ENCODE assay signal across 8 cellular contexts in the genomic region with DNA sequence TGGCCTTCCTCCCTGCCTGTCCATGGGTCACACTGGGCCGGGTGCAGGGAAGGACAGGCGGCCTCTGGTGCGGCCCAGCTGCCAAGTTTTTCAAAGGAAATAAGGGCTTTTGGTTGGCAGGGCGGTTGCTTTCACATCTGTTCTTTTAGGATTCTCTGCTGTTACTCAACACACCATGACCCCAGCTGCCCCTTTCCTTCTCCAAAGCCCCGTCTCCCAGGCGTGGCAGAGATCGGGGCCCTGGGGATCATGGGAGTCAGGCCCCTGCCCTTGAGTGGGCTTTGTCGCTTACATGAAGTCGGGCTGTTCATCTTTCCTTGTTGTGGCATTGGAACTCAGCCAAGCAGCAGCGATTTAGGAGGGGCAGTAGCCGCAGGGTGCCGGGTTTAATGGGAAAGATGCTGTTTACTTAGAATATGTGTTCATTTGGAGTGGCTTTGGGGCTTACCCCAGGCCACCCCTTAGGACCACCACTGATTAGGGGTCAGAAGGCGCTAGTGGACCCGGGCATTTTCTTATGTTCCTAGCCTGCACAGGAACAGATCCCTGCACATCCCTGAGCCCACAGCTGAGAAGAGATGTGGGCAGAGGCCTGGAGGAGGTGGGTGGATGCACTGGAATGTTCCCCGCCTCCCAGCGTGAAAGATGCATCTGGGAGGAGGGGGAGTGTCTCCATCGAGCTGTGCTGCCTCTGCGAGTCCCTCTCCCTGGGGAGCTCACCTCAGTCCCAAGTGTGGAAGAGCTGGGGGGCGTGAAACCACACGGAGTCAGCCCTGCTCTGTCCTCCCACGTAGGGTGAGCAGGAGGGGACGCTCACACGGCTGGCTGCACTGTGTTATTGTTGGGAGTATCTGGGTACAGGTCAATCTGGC. TPM values are rescaled to one million over a fixed set of nuclear protein-coding genes. Genes with fewer than 3 reads are reported as not detected.
A peak's percentile ranks its signal among the peaks of the same experiment; 100 is the strongest.
DNase-seq lines count a peak whose midpoint lies in the region; ATAC-seq, FAIRE-seq and TF ChIP-seq lines count a peak whose summit lies in the region.

No MANE protein-coding gene starts in this region.

- TF ChIP-seq CTCF in gastroesophageal sphincter (IDR thresholded peaks at IDR 0.05) = no peak

- H4K20me1 ChIP-seq in GM23248 (ENCODE audit: insufficient read depth) = no peaks in the 10 kb centered on the region

- H3K27ac ChIP-seq in GM23248 = peak overlapping the region; percentile 50
- peak overlapping the region in 3 of 4 donors; percentile 31 to 61 (median 41) for H3K27ac ChIP-seq in gastroesophageal sphincter

- H3K27me3 ChIP-seq in GM23248 (replicated peaks; ENCODE audit: insufficient read depth) = no peaks in the 10 kb centered on the region
- no peaks in the 10 kb centered on the region for H3K27me3 ChIP-seq in gastroesophageal sphincter

- intact Hi-C loops in sciatic nerve (cut with DNase I) = no loop called here

- H3K9me3 ChIP-seq in GM23248 (ENCODE audit: low read depth) (no peaks in the 10 kb centered on the region), gastroesophageal sphincter (no peaks in the 10 kb centered on the region)

- ATAC-seq in gastroesophageal sphincter = peak; percentile 83
- peak; percentile 90 for ATAC-seq in sciatic nerve
- no peak for ATAC-seq in GM19035 (IDR thresholded peaks at IDR 0.05; ENCODE audit: unreplicated experiment)

- TF ChIP-seq EP300 in gastroesophageal sphincter (IDR thresholded peaks at IDR 0.05) = no peak

- H3K4me3 ChIP-seq in GM23248 (peak overlapping the region; percentile 30), gastroesophageal sphincter (no peak overlapping the region)

- in situ Hi-C loops in GM23248 (cut with MboI) = no loop called here

- H3K4me2 ChIP-seq in GM23248 (ENCODE audit: unreplicated experiment) = peak overlapping the region; percentile 60

- H3K79me2 ChIP-seq in GM23248 (ENCODE audit: insufficient read depth) = peaks cover 36% of the 10 kb centered on the region

- no peak for FAIRE-seq in RCC 7860 (lab: Jason Lieb, UNC)

- H3K4me1 ChIP-seq in GM23248 (ENCODE audit: insufficient read depth) (peaks cover 22% of the 10 kb centered on the region), gastroesophageal sphincter (peaks cover 0 to 35% (median 7%) of the 10 kb centered on the region in 3 donors)

- H3K36me3 ChIP-seq in GM23248 (ENCODE audit: low read depth) (no peaks in the 10 kb centered on the region), gastroesophageal sphincter (no peaks in the 10 kb centered on the region)

- TF ChIP-seq POLR2A in gastroesophageal sphincter (IDR thresholded peaks at IDR 0.05) = no peak

- H3K9ac ChIP-seq in GM23248 = peak overlapping the region; percentile 51

- H3K9me2 ChIP-seq in GM23248 (ENCODE audit: insufficient read depth) = no peaks in the 10 kb centered on the region

- DNase-seq in GM23248 = peak; percentile 74
- DNase-seq in NCI-H82 treated with DMSO at 0.1 percent for 48 hours (lab: John Stamatoyannopoulos, UW; ENCODE audit: unreplicated experiment) = peak; percentile 80
- peak; percentile 66 for DNase-seq in sciatic nerve (ENCODE audit: low spot score)
- DNase-seq in RCC 7860 (ENCODE audit: low spot score) = no peak
- no peak for DNase-seq in NCI-H1930 (lab: John Stamatoyannopoulos, UW)
- DNase-seq in stimulated activated CD4-positive, alpha-beta T cell treated with anti-CD3 and anti-CD28 coated beads, Interleukin-4, amount 100 ng/mL, for 1 hour = no peak

- peak overlapping the region; percentile 20 for H2AFZ ChIP-seq in GM23248

- 28 to 30% methylated on average over 23 of the region's 23 CpGs for WGBS in GM23248 (ENCODE audit: low coverage in 1 of 2, low lambda C conversion rate in 2 of 2, missing lambda C conversion rate in 2 of 2), 2 experiments
- WGBS in gastroesophageal sphincter (ENCODE audit: low coverage in 1 of 2), 2 donors = 58% methylated on average over 7 of the region's 23 CpGs; no CpG with 5 or more reads in 1 of the 2 donors

- peaks cover 21% of the 10 kb centered on the region for H3F3A ChIP-seq in GM23248 (ENCODE audit: insufficient read depth)

RNA-seq across cellular contexts. Expression of a gene that starts 6.8 kb away (rescaled TPM):
- total RNA-seq in GM23248 (2014; rRNA removed; shearing (Covaris generic)) = 87.4 and 90.5 TPM in 2 replicates
- polyA plus RNA-seq in GM23248 (2016; fragmentation: Nextera tagmentation; extraction: Ambion mirVana) = 31.9 and 32.7 TPM in 2 replicates
- 10 to 100 TPM; 12.7 to 23.5 (median 19.3) TPM for total RNA-seq in gastroesophageal sphincter
- total RNA-seq in sciatic nerve = 39.4 TPM

Comparison
In these comparisons a context has a peak if more than half of its experiments do, and no peak if none do; other contexts are left out.
1. DNase-seq: peak in GM23248 (single experiment), NCI-H82 treated with DMSO at 0.1 percent for 48 hours (single experiment) and sciatic nerve (single experiment); none in RCC 7860 (single experiment), NCI-H1930 (0 of 2) and stimulated activated CD4-positive, alpha-beta T cell treated with anti-CD3 and anti-CD28 coated beads, Interleukin-4, amount 100 ng/mL, for 1 hour (single experiment).